In the genomic region with DNA sequence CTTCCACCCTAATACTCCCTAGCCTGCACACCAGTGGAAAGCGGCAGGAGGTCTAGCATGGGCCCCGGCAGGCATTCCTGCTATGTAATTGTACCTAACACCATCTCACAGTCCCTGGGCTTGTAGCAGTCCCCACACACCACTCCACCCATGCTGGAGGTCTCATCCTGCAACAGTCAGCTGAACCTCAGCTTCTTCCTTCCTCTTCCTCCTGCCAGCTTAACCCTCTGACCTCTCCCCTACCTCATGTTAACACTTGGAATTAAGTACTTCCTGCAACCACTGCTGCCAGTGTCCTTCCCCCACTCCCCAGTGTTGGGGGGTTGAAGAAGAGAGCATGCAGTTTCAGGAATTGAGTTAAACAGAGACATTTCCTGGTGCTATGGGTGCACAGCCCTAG, we compare ENCODE assay signal across 21 cellular contexts. TPM values are rescaled to one million over a fixed set of nuclear protein-coding genes. Genes with fewer than 3 reads are reported as not detected.
DNase-seq lines count a peak whose midpoint lies in the region; ATAC-seq and TF ChIP-seq lines count a peak whose summit lies in the region.
"Had no signal": no experiment of that assay in that cellular context is flagged by ENCODE, and none has a peak within 500 bp of the region (broad histone marks: within the 10 kb centered on the region; RNA-seq: fewer than 3 reads in every experiment).

No MANE protein-coding gene starts in this region.

- TF ChIP-seq CTCF in endothelial cell (IDR thresholded peaks at IDR 0.05; ENCODE audit: unreplicated experiment): no peak
- no peak for TF ChIP-seq CTCF in neutrophil (IDR thresholded peaks at IDR 0.05)
- no peak for TF ChIP-seq CTCF in GM23338 (conservative IDR thresholded peaks at IDR 0.05; ENCODE audit: low read depth in 2 of 2)
- TF ChIP-seq CTCF in body of pancreas (IDR thresholded peaks at IDR 0.05): no peak

- intact Hi-C loops in body of pancreas (cut with DNase I): no loop called here

- no peak overlapping the region for H2AFZ ChIP-seq in GM23338

- H4K20me1 ChIP-seq in GM23338 (replicated peaks; ENCODE audit: insufficient read depth): no peaks in the 10 kb centered on the region; the same call in 1 of the 2 replicates

- peaks cover 15% of the 10 kb centered on the region for H3K27me3 Mint-ChIP-seq in activated CD8-positive, alpha-beta memory T cell treated with anti-CD3 and anti-CD28 coated beads, Interleukin-2, amount 10 ng/mL, durations not matched to agents 7 days and 5 days
- H3K27me3 Mint-ChIP-seq in endothelial cell (ENCODE audit: unreplicated experiment): peaks cover 18% of the 10 kb centered on the region
- H3K27me3 Mint-ChIP-seq in GM23338 (ENCODE audit: insufficient read depth, low read depth, poor library complexity): peaks cover 36% of the 10 kb centered on the region

- no peaks in the 10 kb centered on the region for H3K9me3 Mint-ChIP-seq in activated CD8-positive, alpha-beta memory T cell treated with anti-CD3 and anti-CD28 coated beads, Interleukin-2, amount 10 ng/mL, durations not matched to agents 7 days and 5 days (ENCODE audit: low read depth)
- no peaks in the 10 kb centered on the region for H3K9me3 Mint-ChIP-seq in endothelial cell (ENCODE audit: unreplicated experiment)
- no peaks in the 10 kb centered on the region; the same call in 2 of the 3 replicates for H3K9me3 Mint-ChIP-seq in GM23338
- H3K9me3 Mint-ChIP-seq: activated CD4-positive, alpha-beta T cell treated with anti-CD3 and anti-CD28 coated beads, Interleukin-2, amount 10 ng/mL, durations not matched to agents 24 days and 14 days; activated naive CD8-positive, alpha-beta T cell treated with anti-CD3 and anti-CD28 coated beads for 36 hours had no signal

- no peak overlapping the region for H3K4me3 Mint-ChIP-seq in activated CD8-positive, alpha-beta memory T cell treated with anti-CD3 and anti-CD28 coated beads, Interleukin-2, amount 10 ng/mL, durations not matched to agents 7 days and 5 days
- H3K4me3 Mint-ChIP-seq in endothelial cell (ENCODE audit: unreplicated experiment) (peak overlapping the region; percentile 45), GM23338 (no peak overlapping the region)
- H3K4me3 Mint-ChIP-seq: activated CD4-positive, alpha-beta T cell treated with anti-CD3 and anti-CD28 coated beads, Interleukin-2, amount 10 ng/mL, durations not matched to agents 24 days and 14 days; activated naive CD8-positive, alpha-beta T cell treated with anti-CD3 and anti-CD28 coated beads for 36 hours had no signal

- no peak for TF ChIP-seq POLR2A in body of pancreas (IDR thresholded peaks at IDR 0.05)

- no peaks in the 10 kb centered on the region for H3F3A ChIP-seq in GM23338 (replicated peaks; ENCODE audit: low read depth)

- no peak for ATAC-seq in activated CD8-positive, alpha-beta memory T cell treated with anti-CD3 and anti-CD28 coated beads, Interleukin-2, amount 10 ng/mL, durations not matched to agents 7 days and 5 days
- no peak for ATAC-seq in GM23338
- ATAC-seq in GM19463 (IDR thresholded peaks at IDR 0.05; ENCODE audit: unreplicated experiment): no peak
- ATAC-seq in body of pancreas: no peak

- H3K36me3 ChIP-seq in neutrophil (peaks cover 16% of the 10 kb centered on the region), GM23338 (ENCODE audit: insufficient read depth) (no peaks in the 10 kb centered on the region), body of pancreas (replicated peaks in 1 of 2; ENCODE audit: insufficient read depth in 1 of 2, low read depth in 2 of 2) (no peaks in the 10 kb centered on the region)
- H3K36me3 ChIP-seq: cardiac muscle cell, sigmoid colon had no signal

- H3K4me3 ChIP-seq in neutrophil (ENCODE audit: low read depth in 1 of 2, low read length in 1 of 2): peak overlapping the region; percentile 38 to 42
- no peak overlapping the region for H3K4me3 ChIP-seq in GM23338
- H3K4me3 ChIP-seq in body of pancreas: no peak overlapping the region
- H3K4me3 ChIP-seq: cardiac muscle cell, heart right ventricle, sigmoid colon had no signal

- no peak overlapping the region for H3K4me2 ChIP-seq in GM23338

- H3K4me1 ChIP-seq in neutrophil (ENCODE audit: control insufficient read depth in 1 of 2, insufficient read depth in 1 of 2, low read depth in 1 of 2, low read length in 1 of 2): peaks cover 79% of the 10 kb centered on the region in 2 experiments
- H3K4me1 ChIP-seq in GM23338 (ENCODE audit: insufficient read depth): no peaks in the 10 kb centered on the region; the same call in 1 of the 2 replicates
- H3K4me1 ChIP-seq in body of pancreas: peaks cover 6% of the 10 kb centered on the region

- CTCF ChIA-PET in activated CD8-positive, alpha-beta memory T cell treated with anti-CD3 and anti-CD28 coated beads, Interleukin-2, amount 10 ng/mL, durations not matched to agents 7 days and 5 days (lab: Charles Lee): interaction anchor here (1.1 to 25.2 kb wide), 5 partner anchors 11 to 103 kb away, joined by 6 to 854 read pairs (median 112); a partner anchor contains a TSS

- peak overlapping the region; percentile 77 for H3K27ac Mint-ChIP-seq in activated CD8-positive, alpha-beta memory T cell treated with anti-CD3 and anti-CD28 coated beads, Interleukin-2, amount 10 ng/mL, durations not matched to agents 7 days and 5 days
- H3K27ac Mint-ChIP-seq in endothelial cell (ENCODE audit: unreplicated experiment) (no peak overlapping the region), GM23338 (no peak overlapping the region)
- H3K27ac Mint-ChIP-seq: activated CD4-positive, alpha-beta T cell treated with anti-CD3 and anti-CD28 coated beads, Interleukin-2, amount 10 ng/mL, durations not matched to agents 24 days and 14 days; activated naive CD8-positive, alpha-beta T cell treated with anti-CD3 and anti-CD28 coated beads for 36 hours had no signal

- no peaks in the 10 kb centered on the region for H3K36me3 Mint-ChIP-seq in activated CD8-positive, alpha-beta memory T cell treated with anti-CD3 and anti-CD28 coated beads, Interleukin-2, amount 10 ng/mL, durations not matched to agents 7 days and 5 days
- H3K36me3 Mint-ChIP-seq in endothelial cell (ENCODE audit: low read depth, unreplicated experiment) (peaks cover 42% of the 10 kb centered on the region), GM23338 (ENCODE audit: low read depth) (no peaks in the 10 kb centered on the region; the same call in 2 of the 3 replicates)
- H3K36me3 Mint-ChIP-seq: activated naive CD8-positive, alpha-beta T cell treated with anti-CD3 and anti-CD28 coated beads for 36 hours had no signal

- no peak for DNase-seq in activated CD8-positive, alpha-beta memory T cell treated with anti-CD3 and anti-CD28 coated beads, Interleukin-2, amount 10 ng/mL, durations not matched to agents 7 days and 5 days
- no peak for DNase-seq in activated CD8-positive, alpha-beta memory T cell treated with anti-CD3 and anti-CD28 coated beads, Interleukin-2, amount 50 U/mL, for 4 hours
- DNase-seq in Kasumi-1 (lab: John Stamatoyannopoulos, UW): peak; percentile 83 to 88
- no peak for DNase-seq in endothelial cell (ENCODE audit: low spot score)
- no peak for DNase-seq in GM23338 (ENCODE audit: low spot score)
- no peak for DNase-seq in body of pancreas
- DNase-seq: ACHN; activated naive CD8-positive, alpha-beta T cell treated with anti-CD3 and anti-CD28 coated beads for 36 hours; activated T-cell treated with anti-CD3 and anti-CD28 coated beads, Interleukin-2, amount 50 U/mL, for 1 hour; effector memory CD4-positive, alpha-beta T cell; EL; midbrain; NCI-H1694 treated with DMSO at 0.1 percent for 48 hours; NCI-H226; stimulated activated CD4-positive, alpha-beta T cell treated with anti-CD3 and anti-CD28 coated beads, Interleukin-1b, Interleukin-23, amount 100 ng/mL, for 48 hours had no signal

- H3K9me3 ChIP-seq in neutrophil (no peaks in the 10 kb centered on the region), body of pancreas (no peaks in the 10 kb centered on the region)
- H3K9me3 ChIP-seq: heart right ventricle, sigmoid colon had no signal

- H3K9me2 ChIP-seq in GM23338 (ENCODE audit: insufficient read depth): no peaks in the 10 kb centered on the region

- peaks cover 50% of the 10 kb centered on the region for H3K4me1 Mint-ChIP-seq in activated CD8-positive, alpha-beta memory T cell treated with anti-CD3 and anti-CD28 coated beads, Interleukin-2, amount 10 ng/mL, durations not matched to agents 7 days and 5 days
- H3K4me1 Mint-ChIP-seq in endothelial cell (ENCODE audit: unreplicated experiment) (peaks cover 32% of the 10 kb centered on the region), GM23338 (peaks cover 3% of the 10 kb centered on the region; the same call in 2 of the 3 replicates)

- H3K27me3 ChIP-seq in neutrophil (no peaks in the 10 kb centered on the region), GM23338 (ENCODE audit: insufficient read depth) (peaks cover 41% of the 10 kb centered on the region), body of pancreas (no peaks in the 10 kb centered on the region)

- no peaks in the 10 kb centered on the region for H3K79me2 ChIP-seq in GM23338 (replicated peaks; ENCODE audit: insufficient read depth)

- H3K27ac ChIP-seq in neutrophil (peak overlapping the region; percentile 91), GM23338 (ENCODE audit: low read depth) (no peak overlapping the region), body of pancreas (peak overlapping the region in 1 of 4 donors; percentile 29)
- H3K27ac ChIP-seq: cardiac muscle cell, sigmoid colon had no signal

- 80 to 90% methylated on average over 2 of the region's 2 CpGs for WGBS in body of pancreas, 2 donors

RNA-seq across cellular contexts. Expression of a gene that starts 7.6 kb away (rescaled TPM):
- total RNA-seq in activated CD8-positive, alpha-beta memory T cell treated with anti-CD3 and anti-CD28 coated beads, Interleukin-2, amount 10 ng/mL, durations not matched to agents 7 days and 5 days: 1 to 10 TPM; 1.6 to 3.4 TPM
- 74.6 TPM for total RNA-seq in endothelial cell (ENCODE audit: unreplicated experiment)
- total RNA-seq in GM23338 (2014; rRNA removed; shearing (Covaris generic)): 0.10 and 1.5 TPM in 2 replicates
- 0.40 and 0.68 TPM in 2 replicates for polyA plus RNA-seq in GM23338 (2016; fragmentation: Nextera tagmentation; extraction: Ambion mirVana)
- total RNA-seq in body of pancreas: 10 to 100 TPM; 10.6 to 14.8 TPM
- polyA plus RNA-seq: cardiac muscle cell had no signal

RNA-seq across cellular contexts. Expression of a gene that starts 12.5 kb away (rescaled TPM):
- 10 to 100 TPM; 22.9 to 29.4 TPM for total RNA-seq in activated CD8-positive, alpha-beta memory T cell treated with anti-CD3 and anti-CD28 coated beads, Interleukin-2, amount 10 ng/mL, durations not matched to agents 7 days and 5 days
- total RNA-seq in endothelial cell (ENCODE audit: unreplicated experiment) (2.6 TPM), body of pancreas (1 to 10 TPM; 6.0 to 9.9 TPM)
- 0.16 and 1.5 TPM in 2 replicates for total RNA-seq in GM23338 (2014; rRNA removed; shearing (Covaris generic))
- polyA plus RNA-seq in GM23338 (2016; fragmentation: Nextera tagmentation; extraction: Ambion mirVana): 0.31 and 0.32 TPM in 2 replicates
- polyA plus RNA-seq: cardiac muscle cell had no signal

RNA-seq across cellular contexts. Expression of a gene that starts 16.0 kb away (rescaled TPM):
- total RNA-seq in activated CD8-positive, alpha-beta memory T cell treated with anti-CD3 and anti-CD28 coated beads, Interleukin-2, amount 10 ng/mL, durations not matched to agents 7 days and 5 days: 10 to 100 TPM; 15.6 to 32.5 TPM
- total RNA-seq in endothelial cell (ENCODE audit: unreplicated experiment) (9.5 TPM), body of pancreas (1 to 10 TPM; 3.6 to 9.1 TPM)
- total RNA-seq in GM23338 (2014; rRNA removed; shearing (Covaris generic)): 4.7 and 7.9 TPM in 2 replicates
- 2.1 TPM in 2 replicates for polyA plus RNA-seq in GM23338 (2016; fragmentation: Nextera tagmentation; extraction: Ambion mirVana)

RNA-seq across cellular contexts. Expression of a gene that starts 17.4 kb away (rescaled TPM):
- total RNA-seq in activated CD8-positive, alpha-beta memory T cell treated with anti-CD3 and anti-CD28 coated beads, Interleukin-2, amount 10 ng/mL, durations not matched to agents 7 days and 5 days: 10 to 100 TPM; 12.6 to 18.8 TPM
- total RNA-seq in endothelial cell (ENCODE audit: unreplicated experiment) (13.3 TPM), body of pancreas (10 to 100 TPM; 10.9 to 31.3 TPM)
- 6.4 and 12.6 TPM in 2 replicates for total RNA-seq in GM23338 (2014; rRNA removed; shearing (Covaris generic))
- polyA plus RNA-seq in GM23338 (2016; fragmentation: Nextera tagmentation; extraction: Ambion mirVana): 0.40 and 0.47 TPM in 2 replicates

RNA-seq across cellular contexts. Expression of a gene that starts 19.5 kb away (rescaled TPM):
- total RNA-seq in activated CD8-positive, alpha-beta memory T cell treated with anti-CD3 and anti-CD28 coated beads, Interleukin-2, amount 10 ng/mL, durations not matched to agents 7 days and 5 days: 10 to 100 TPM; 24.5 to 44.2 TPM
- total RNA-seq in endothelial cell (ENCODE audit: unreplicated experiment) (0.82 TPM), body of pancreas (10 to 100 TPM; 19.1 to 34.0 TPM)
- total RNA-seq in GM23338 (2014; rRNA removed; shearing (Covaris generic)): 4.6 and 8.9 TPM in 2 replicates
- 3.4 and 5.0 TPM in 2 replicates for polyA plus RNA-seq in GM23338 (2016; fragmentation: Nextera tagmentation; extraction: Ambion mirVana)
- total RNA-seq: cardiac muscle cell had no signal
- polyA plus RNA-seq: cardiac muscle cell had no signal

Comparison
In these comparisons a context has a peak if more than half of its experiments do, and no peak if none do; other contexts are left out.
1. DNase-seq: peak in Kasumi-1 (2 of 2); none in activated CD8-positive, alpha-beta memory T cell treated with anti-CD3 and anti-CD28 coated beads, Interleukin-2, amount 10 ng/mL, durations not matched to agents 7 days and 5 days (single experiment), activated CD8-positive, alpha-beta memory T cell treated with anti-CD3 and anti-CD28 coated beads, Interleukin-2, amount 50 U/mL, for 4 hours (single experiment), endothelial cell (single experiment), GM23338 (single experiment) and body of pancreas (0 of 4).
2. H3K4me3 ChIP-seq: peak in neutrophil (2 of 2); none in GM23338 (single experiment) and body of pancreas (0 of 2).